In the genomic region with DNA sequence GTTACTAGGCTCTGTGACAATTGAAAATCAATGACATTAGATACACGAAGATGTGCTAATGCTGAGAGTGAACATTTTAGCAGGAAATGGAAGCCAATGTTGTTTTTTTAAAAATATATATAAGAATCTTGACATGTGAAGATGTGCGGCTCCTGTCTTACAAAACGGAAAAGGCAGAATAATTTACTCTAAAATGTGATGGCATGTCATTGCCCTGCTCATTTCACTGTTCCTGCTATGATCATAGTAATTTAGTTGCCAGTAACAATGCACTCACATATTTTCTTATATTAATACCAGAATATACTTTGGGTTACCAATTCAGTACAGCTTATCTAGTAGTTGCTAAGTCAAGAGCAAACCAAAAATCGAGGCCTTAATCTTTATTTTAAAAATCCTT, we compare ENCODE assay signal across 28 cellular contexts.
"Had no signal": no experiment of that assay in that cellular context is flagged by ENCODE, and none has a peak within 500 bp of the region (broad histone marks: within the 10 kb centered on the region; RNA-seq: fewer than 3 reads in every experiment).

No MANE protein-coding gene starts in this region.

- H3K4me3 Mint-ChIP-seq: activated CD4-positive, alpha-beta memory T cell treated with anti-CD3 and anti-CD28 coated beads, Interleukin-2, amount 10 ng/mL, durations not matched to agents 7 days and 5 days; activated CD4-positive, alpha-beta T cell treated with anti-CD3 and anti-CD28 coated beads, Interleukin-2, amount 10 ng/mL, durations not matched to agents 7 days and 5 days; activated naive CD4-positive, alpha-beta T cell treated with anti-CD3 and anti-CD28 coated beads, Interleukin-2, amount 10 ng/mL, durations not matched to agents 7 days and 5 days; activated naive CD8-positive, alpha-beta T cell treated with anti-CD3 and anti-CD28 coated beads, Interleukin-2, amount 10 ng/mL, durations not matched to agents 7 days and 5 days; activated T-cell treated with anti-CD3 and anti-CD28 coated beads, Interleukin-2, amount 50 U/mL, for 24 hours; activated T-cell treated with anti-CD3 and anti-CD28 coated beads, Interleukin-2, amount 50 U/mL, for 72 hours; T-cell; T-helper 1 cell treated with Interleukin-12 subunit alpha and Interleukin-12 subunit beta and Interleukin-4 antibody, amounts not matched to agents 30 μg/mL and 1 μg/mL, for 36 hours; T-helper 2 cell treated with Interferon-gamma antibody and Interleukin-4, amounts not matched to agents 5 μg/mL and 100 μg/mL, for 36 hours had no signal

- DNase-seq: activated CD4-positive, alpha-beta memory T cell treated with anti-CD3 and anti-CD28 coated beads, Interleukin-2, amount 10 ng/mL, durations not matched to agents 7 days and 5 days; activated CD4-positive, alpha-beta T cell treated with anti-CD3 and anti-CD28 coated beads for 1 hour; activated CD4-positive, alpha-beta T cell treated with anti-CD3 and anti-CD28 coated beads for 4 hours; activated CD4-positive, alpha-beta T cell treated with anti-CD3 and anti-CD28 coated beads, Interleukin-2, amount 10 ng/mL, durations not matched to agents 7 days and 5 days; activated CD4-positive, alpha-beta T cell treated with anti-CD3 and anti-CD28 coated beads, Interleukin-2, amount 50 U/mL, for 4 hours; activated CD8-positive, alpha-beta memory T cell treated with anti-CD3 and anti-CD28 coated beads, Interleukin-2, amount 50 U/mL, for 48 hours; activated gamma-delta T cell; activated naive CD4-positive, alpha-beta T cell; activated naive CD4-positive, alpha-beta T cell treated with anti-CD3 and anti-CD28 coated beads, Interleukin-2, amount 10 ng/mL, durations not matched to agents 7 days and 5 days; activated naive CD8-positive, alpha-beta T cell treated with anti-CD3 and anti-CD28 coated beads, Interleukin-2, amount 10 ng/mL, durations not matched to agents 7 days and 5 days; activated T-cell treated with anti-CD3 and anti-CD28 coated beads for 4 hours; activated T-cell treated with anti-CD3 and anti-CD28 coated beads, Interleukin-2, amount 50 U/mL, for 24 hours; activated T-cell treated with anti-CD3 and anti-CD28 coated beads, Interleukin-2, amount 50 U/mL, for 72 hours; amniotic stem cell; anterior cingulate cortex; caudate nucleus; cortex of kidney; dermis blood vessel endothelial cell; effector CD8-positive, alpha-beta T cell; esophagus squamous epithelium; foreskin melanocyte; SW 1271; T-cell had no signal

- H3K27me3 ChIP-seq: gastroesophageal sphincter had no signal

- H3K36me3 Mint-ChIP-seq: activated naive CD8-positive, alpha-beta T cell treated with anti-CD3 and anti-CD28 coated beads, Interleukin-2, amount 10 ng/mL, durations not matched to agents 7 days and 5 days had no signal

- H3K4me3 ChIP-seq: esophagus squamous epithelium, gastroesophageal sphincter had no signal

- H3K4me1 Mint-ChIP-seq: activated naive CD8-positive, alpha-beta T cell treated with anti-CD3 and anti-CD28 coated beads, Interleukin-2, amount 10 ng/mL, durations not matched to agents 7 days and 5 days had no signal

- H3K9me3 ChIP-seq: esophagus squamous epithelium, gastroesophageal sphincter had no signal

- H3K27ac Mint-ChIP-seq: activated CD4-positive, alpha-beta memory T cell treated with anti-CD3 and anti-CD28 coated beads, Interleukin-2, amount 10 ng/mL, durations not matched to agents 7 days and 5 days; activated CD4-positive, alpha-beta T cell treated with anti-CD3 and anti-CD28 coated beads, Interleukin-2, amount 10 ng/mL, durations not matched to agents 7 days and 5 days; activated naive CD4-positive, alpha-beta T cell treated with anti-CD3 and anti-CD28 coated beads, Interleukin-2, amount 10 ng/mL, durations not matched to agents 7 days and 5 days; activated naive CD4-positive, alpha-beta T cell treated with anti-CD3 and anti-CD28 coated beads, Interleukin-2, amount 50 U/mL, for 72 hours; activated naive CD8-positive, alpha-beta T cell treated with anti-CD3 and anti-CD28 coated beads, Interleukin-2, amount 10 ng/mL, durations not matched to agents 7 days and 5 days; activated T-cell treated with anti-CD3 and anti-CD28 coated beads, Interleukin-2, amount 50 U/mL, for 24 hours; activated T-cell treated with anti-CD3 and anti-CD28 coated beads, Interleukin-2, amount 50 U/mL, for 72 hours; T-cell; T-helper 1 cell treated with Interleukin-12 subunit alpha and Interleukin-12 subunit beta and Interleukin-4 antibody, amounts not matched to agents 30 μg/mL and 1 μg/mL, for 36 hours; T-helper 2 cell treated with Interferon-gamma antibody and Interleukin-4, amounts not matched to agents 5 μg/mL and 100 μg/mL, for 36 hours had no signal

- H3K9me3 Mint-ChIP-seq: activated CD4-positive, alpha-beta memory T cell treated with anti-CD3 and anti-CD28 coated beads, Interleukin-2, amount 10 ng/mL, durations not matched to agents 7 days and 5 days; activated CD4-positive, alpha-beta T cell treated with anti-CD3 and anti-CD28 coated beads, Interleukin-2, amount 10 ng/mL, durations not matched to agents 7 days and 5 days; activated naive CD4-positive, alpha-beta T cell treated with anti-CD3 and anti-CD28 coated beads, Interleukin-2, amount 10 ng/mL, durations not matched to agents 7 days and 5 days; activated naive CD4-positive, alpha-beta T cell treated with anti-CD3 and anti-CD28 coated beads, Interleukin-2, amount 50 U/mL, for 72 hours; activated naive CD8-positive, alpha-beta T cell treated with anti-CD3 and anti-CD28 coated beads, Interleukin-2, amount 10 ng/mL, durations not matched to agents 7 days and 5 days; activated T-cell treated with anti-CD3 and anti-CD28 coated beads, Interleukin-2, amount 50 U/mL, for 24 hours; activated T-cell treated with anti-CD3 and anti-CD28 coated beads, Interleukin-2, amount 50 U/mL, for 72 hours; T-cell; T-helper 1 cell treated with Interleukin-12 subunit alpha and Interleukin-12 subunit beta and Interleukin-4 antibody, amounts not matched to agents 30 μg/mL and 1 μg/mL, for 36 hours; T-helper 2 cell treated with Interferon-gamma antibody and Interleukin-4, amounts not matched to agents 5 μg/mL and 100 μg/mL, for 36 hours had no signal

- H3K27ac ChIP-seq: epithelial cell of prostate, esophagus squamous epithelium, gastroesophageal sphincter had no signal

- H3K4me1 ChIP-seq: esophagus squamous epithelium, gastroesophageal sphincter had no signal

- H3K27me3 Mint-ChIP-seq: activated CD4-positive, alpha-beta memory T cell treated with anti-CD3 and anti-CD28 coated beads, Interleukin-2, amount 10 ng/mL, durations not matched to agents 7 days and 5 days had no signal
